1 cellular context compared by ENCODE assay signal in genomic region chr17:78375401-78376079, GRCh38.
TF ChIP-seq lines count a peak whose summit lies in the region.

No MANE protein-coding gene starts in this region.

TF ChIP-seq in HepG2, 621 proteins besides CTCF, POLR2A, EP300 and RAD21 (continued from another document and continues in another):
- TF ChIP-seq ZFP91 (CRISPR knock-in tag; IDR thresholded peaks at IDR 0.05; ENCODE audit: borderline replicate concordance) (no peak), ATM (IDR thresholded peaks at IDR 0.05; ENCODE audit: borderline replicate concordance) (no peak), ZNF547 (CRISPR knock-in tag; IDR thresholded peaks at IDR 0.05) (no peak), ZNF251 (CRISPR knock-in tag; IDR thresholded peaks at IDR 0.05) (no peak), MIER2 (CRISPR knock-in tag; IDR thresholded peaks at IDR 0.05) (peak; percentile 40; the same call in 1 of the 2 replicates), XRCC5 (optimal IDR thresholded peaks at IDR 0.05; ENCODE audit: low read length) (peak; percentile 31), ZNF574 (CRISPR knock-in tag; IDR thresholded peaks at IDR 0.05) (peak; percentile 35; the same call in 1 of the 2 replicates), TEAD3 (CRISPR knock-in tag; optimal IDR thresholded peaks at IDR 0.05; ENCODE audit: borderline replicate concordance) (peak; percentile 57), KLF16 (CRISPR knock-in tag; IDR thresholded peaks at IDR 0.05) (peak in 1 of 2 experiments; percentile 32; a peak in 1 of 4 replicates), FOXK1 (CRISPR knock-in tag; IDR thresholded peaks at IDR 0.05; ENCODE audit: borderline replicate concordance, low read depth) (peak; percentile 58; the same call in 1 of the 2 replicates), ZNF772 (CRISPR knock-in tag; IDR thresholded peaks at IDR 0.05) (no peak), ZBTB46 (CRISPR knock-in tag; IDR thresholded peaks at IDR 0.05; ENCODE audit: borderline replicate concordance) (no peak), SOX13 (IDR thresholded peaks at IDR 0.05) (peak; percentile 50), SOX13 (CRISPR knock-in tag; conservative IDR thresholded peaks at IDR 0.05 in 1 of 2, IDR thresholded peaks at IDR 0.05 in 1 of 2) (peak in 1 of 2 experiments; percentile 92; a peak in 2 of 4 replicates), ZMYM3 (CRISPR knock-in tag; IDR thresholded peaks at IDR 0.05) (peak; percentile 61), ZNF234 (CRISPR knock-in tag; conservative IDR thresholded peaks at IDR 0.05) (no peak), CCDC6 (CRISPR knock-in tag; IDR thresholded peaks at IDR 0.05) (peak; percentile 65; the same call in 1 of the 2 replicates), TBX2 (CRISPR knock-in tag; IDR thresholded peaks at IDR 0.05; ENCODE audit: borderline replicate concordance) (peak; percentile 42; the same call in 1 of the 2 replicates), MAFK (conservative IDR thresholded peaks at IDR 0.05 in 1 of 2, IDR thresholded peaks at IDR 0.05 in 1 of 2; ENCODE audit: low read length in 2 of 2) (peak; percentile 85 to 95), RERE (CRISPR knock-in tag; IDR thresholded peaks at IDR 0.05; ENCODE audit: low read depth) (peak; percentile 51; the same call in 1 of the 2 replicates), ZNF292 (CRISPR knock-in tag; IDR thresholded peaks at IDR 0.05; ENCODE audit: borderline replicate concordance, low read depth) (peak; percentile 47; the same call in 1 of the 2 replicates), YEATS2 (CRISPR knock-in tag; IDR thresholded peaks at IDR 0.05; ENCODE audit: borderline replicate concordance) (peak; percentile 52; the same call in 1 of the 2 replicates), SNRNP70 (IDR thresholded peaks at IDR 0.05; ENCODE audit: low read depth, low read length) (no peak), CHCHD3 (CRISPR knock-in tag; IDR thresholded peaks at IDR 0.05) (no peak), ZNF709 (CRISPR knock-in tag; IDR thresholded peaks at IDR 0.05) (no peak), ATF7 (IDR thresholded peaks at IDR 0.05) (no peak), ATF7 (CRISPR knock-in tag; IDR thresholded peaks at IDR 0.05) (no peak), ZGPAT (CRISPR knock-in tag; IDR thresholded peaks at IDR 0.05) (peak; percentile 52; the same call in 1 of the 2 replicates), HBP1 (CRISPR knock-in tag; IDR thresholded peaks at IDR 0.05; ENCODE audit: low read depth) (0 out of 2 replicates have a peak, but pooled peaks have one; percentile 26), ESRRA (CRISPR knock-in tag; IDR thresholded peaks at IDR 0.05; ENCODE audit: low read depth) (no peak), GLMP (CRISPR knock-in tag; IDR thresholded peaks at IDR 0.05; ENCODE audit: borderline replicate concordance) (no peak), ZNF660 (CRISPR knock-in tag; IDR thresholded peaks at IDR 0.05; ENCODE audit: borderline replicate concordance, low read depth) (no peak), POLR2G (IDR thresholded peaks at IDR 0.05; ENCODE audit: low read depth, low read length) (no peak), ELF3 (CRISPR knock-in tag; IDR thresholded peaks at IDR 0.05) (peak; percentile 61), ZNF737 (CRISPR knock-in tag; IDR thresholded peaks at IDR 0.05; ENCODE audit: borderline replicate concordance) (no peak), THAP8 (CRISPR knock-in tag; IDR thresholded peaks at IDR 0.05; ENCODE audit: borderline replicate concordance) (no peak), CREB1 (IDR thresholded peaks at IDR 0.05) (no peak), CREB1 (CRISPR knock-in tag; IDR thresholded peaks at IDR 0.05) (peak; percentile 67), GMEB1 (CRISPR knock-in tag; IDR thresholded peaks at IDR 0.05; ENCODE audit: borderline replicate concordance) (no peak)
